ENCODE assay signal across 15 cellular contexts in the genomic region with DNA sequence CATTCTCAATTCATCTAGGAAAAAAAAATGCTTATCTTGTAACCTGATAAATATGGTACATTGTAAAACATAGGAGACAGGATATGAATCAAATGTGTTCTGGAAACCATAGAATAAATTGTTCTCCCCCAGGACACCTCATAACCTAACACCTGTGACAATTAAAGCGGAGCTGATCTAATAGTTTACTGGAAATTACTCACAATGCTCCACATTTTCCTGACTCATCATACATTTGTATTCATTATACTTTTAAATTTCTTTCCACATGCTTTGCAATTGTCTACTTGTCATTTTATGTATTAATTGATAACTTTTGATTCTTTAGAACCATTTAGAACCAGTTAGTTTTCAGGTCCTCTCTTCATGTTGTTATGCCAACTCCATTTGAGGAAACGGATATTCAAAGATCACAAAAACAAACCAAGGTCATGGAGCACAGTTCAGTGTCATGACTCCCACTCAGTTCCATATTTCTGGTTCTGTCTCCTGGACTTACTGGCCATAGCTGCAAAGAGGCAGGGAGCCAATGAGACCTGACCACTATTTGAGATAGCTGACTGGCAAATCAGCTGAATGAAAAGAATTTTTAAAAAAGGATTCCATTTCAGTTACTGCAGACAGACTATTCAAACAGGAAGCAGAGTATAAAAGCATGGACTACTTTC.
A peak's percentile ranks its signal among the peaks of the same experiment; 100 is the strongest.
DNase-seq lines count a peak whose midpoint lies in the region; TF ChIP-seq lines count a peak whose summit lies in the region.
"Had no signal": no experiment of that assay in that cellular context is flagged by ENCODE, and none has a peak within 500 bp of the region (broad histone marks: within the 10 kb centered on the region; RNA-seq: fewer than 3 reads in every experiment).

No MANE protein-coding gene starts in this region.

- DNase-seq in MV-4-11 (lab: John Stamatoyannopoulos, UW) = peak; percentile 1
- peak; percentile 37 for DNase-seq in astrocyte of the hippocampus (ENCODE audit: low read depth, low spot score)
- peak; percentile 51 for DNase-seq in fibroblast of the aortic adventitia (ENCODE audit: low read depth)
- no peak for DNase-seq in osteocyte (ENCODE audit: extremely low spot score, unreplicated experiment)
- DNase-seq in hepatocyte (ENCODE audit: low spot score) = no peak
- no peak for DNase-seq in cerebellar nuclear complex (lab: John Stamatoyannopoulos, UW)
- DNase-seq in NK-92 (lab: John Stamatoyannopoulos, UW; ENCODE audit: unreplicated experiment) = no peak
- DNase-seq: amygdala; NCI-H1930; NCI-H510A treated with DMSO at 0.1 percent for 48 hours; stimulated activated CD4-positive, alpha-beta T cell treated with anti-CD3 and anti-CD28 coated beads, Interleukin-4, amount 100 ng/mL, for 4 hours; tibial artery had no signal

- H3K36me3 ChIP-seq in hepatocyte (replicated peaks; ENCODE audit: insufficient read depth, low read depth) = no peaks in the 10 kb centered on the region
- H3K36me3 ChIP-seq: BLaER1, neutrophil, tibial artery had no signal

- no peak overlapping the region for H2AFZ ChIP-seq in hepatocyte

- H3K27ac Mint-ChIP-seq in osteocyte (ENCODE audit: unreplicated experiment) = peak overlapping the region; percentile 11
- H3K27ac Mint-ChIP-seq: WTC11 had no signal

- no peak overlapping the region for H3K4me2 ChIP-seq in hepatocyte
- H3K4me2 ChIP-seq: BLaER1 had no signal

- H4K20me1 ChIP-seq in hepatocyte (ENCODE audit: insufficient read depth, poor library complexity, severe bottlenecking) = no peaks in the 10 kb centered on the region
- H4K20me1 ChIP-seq: BLaER1 had no signal

- no peak overlapping the region for H3K4me3 Mint-ChIP-seq in osteocyte (ENCODE audit: unreplicated experiment)
- H3K4me3 Mint-ChIP-seq: WTC11 had no signal

- H3K4me1 ChIP-seq in hepatocyte (ENCODE audit: insufficient read depth) = no peaks in the 10 kb centered on the region
- H3K4me1 ChIP-seq: BLaER1 had no signal

- H3K27me3 Mint-ChIP-seq in osteocyte (ENCODE audit: unreplicated experiment) = peaks cover 3% of the 10 kb centered on the region

- no peaks in the 10 kb centered on the region for H3K27me3 ChIP-seq in hepatocyte
- H3K27me3 ChIP-seq: BLaER1, neutrophil, tibial artery had no signal

- H3K9me3 Mint-ChIP-seq in osteocyte (ENCODE audit: unreplicated experiment) = no peaks in the 10 kb centered on the region

- TF ChIP-seq CTCF in fibroblast of the aortic adventitia (IDR thresholded peaks at IDR 0.05; ENCODE audit: insufficient read depth, low read length) = no peak
- TF ChIP-seq CTCF in osteocyte (IDR thresholded peaks at IDR 0.05) = no peak
- no peak for TF ChIP-seq CTCF in hepatocyte (IDR thresholded peaks at IDR 0.05; ENCODE audit: poor library complexity)

- no peaks in the 10 kb centered on the region for H3K79me2 ChIP-seq in hepatocyte

- no peak overlapping the region for H3K27ac ChIP-seq in hepatocyte
- H3K27ac ChIP-seq: BLaER1, neutrophil had no signal

- H3K9me3 ChIP-seq in hepatocyte (ENCODE audit: low read depth) = no peaks in the 10 kb centered on the region
- H3K9me3 ChIP-seq: BLaER1, neutrophil, tibial artery had no signal

- H3K9me2 ChIP-seq in hepatocyte (replicated peaks; ENCODE audit: insufficient read depth) = no peaks in the 10 kb centered on the region

- 84% methylated on average over 2 of the region's 2 CpGs for WGBS in hepatocyte (ENCODE audit: low lambda C conversion rate, missing lambda C conversion rate)

- H3K4me3 ChIP-seq in fibroblast of the aortic adventitia (ENCODE audit: low read depth, low read length) (no peak overlapping the region), hepatocyte (no peak overlapping the region)
- H3K4me3 ChIP-seq: BLaER1, tibial artery had no signal

- H3K36me3 Mint-ChIP-seq in osteocyte (ENCODE audit: unreplicated experiment) = no peaks in the 10 kb centered on the region
- H3K36me3 Mint-ChIP-seq: WTC11 had no signal

- peaks cover 26% of the 10 kb centered on the region for H3K4me1 Mint-ChIP-seq in osteocyte (ENCODE audit: unreplicated experiment)
- H3K4me1 Mint-ChIP-seq: WTC11 had no signal

Comparison
In these comparisons a context has a peak if more than half of its experiments do, and no peak if none do; other contexts are left out.
1. DNase-seq: peak in MV-4-11 (single experiment), astrocyte of the hippocampus (single experiment) and fibroblast of the aortic adventitia (single experiment); none in osteocyte (single experiment), hepatocyte (single experiment), cerebellar nuclear complex (0 of 2) and NK-92 (single experiment).